Comparison of ENCODE assay signal across 21 cellular contexts in the genomic region with DNA sequence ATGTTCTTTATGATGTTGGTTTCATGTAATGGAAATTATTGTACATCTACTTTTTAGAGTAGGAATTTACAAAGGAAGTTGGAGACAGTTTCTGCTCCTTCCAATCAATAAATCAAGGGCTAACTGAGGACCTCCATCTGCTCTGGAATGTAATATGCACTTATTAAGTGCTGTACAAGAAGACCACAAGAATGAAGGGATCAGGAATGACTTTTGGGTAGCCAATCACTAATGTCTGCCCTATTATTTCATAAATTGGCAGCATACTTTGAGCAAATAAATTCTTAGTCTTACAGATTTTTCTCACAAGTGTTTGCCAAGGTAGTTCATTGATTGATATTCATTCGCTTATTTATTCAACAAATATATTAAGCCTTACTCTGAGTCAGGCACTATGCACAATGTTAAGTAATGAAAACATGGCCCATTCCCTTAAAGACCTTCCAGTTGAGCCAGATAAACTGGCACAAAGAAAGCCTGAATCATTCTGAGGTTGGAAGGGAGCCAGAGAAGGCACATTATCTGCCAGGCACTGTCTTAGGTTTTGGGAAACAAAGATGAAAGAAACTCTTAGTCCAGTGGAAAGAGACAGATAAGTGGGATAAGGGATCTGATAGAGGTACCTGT. TPM values are rescaled to one million over a fixed set of nuclear protein-coding genes. Genes with fewer than 3 reads are reported as not detected.
DNase-seq lines count a peak whose midpoint lies in the region; ATAC-seq and TF ChIP-seq lines count a peak whose summit lies in the region.
"Had no signal": no experiment of that assay in that cellular context is flagged by ENCODE, and none has a peak within 500 bp of the region (broad histone marks: within the 10 kb centered on the region; RNA-seq: fewer than 3 reads in every experiment).

No MANE protein-coding gene starts in this region.

- intact Hi-C loops in CD14-positive monocyte (cut with micrococcal nuclease), result loop anchor here (5.0 kb wide), 2 partner anchors 37 to 152 kb away; partner anchors contain the start of gene ARHGDIB (in 1 of the 2)

- H3K4me3 Mint-ChIP-seq in CD14-positive monocyte, result no peak overlapping the region
- H3K4me3 Mint-ChIP-seq in progenitor cell of endocrine pancreas (ENCODE audit: low read depth), result no peak overlapping the region
- H3K4me3 Mint-ChIP-seq: activated T-helper 17 cell treated with anti-CD3 and anti-CD28 coated beads, Interleukin-2, amount 50 U/mL, for 72 hours; CD4-positive, alpha-beta T cell; natural killer cell treated with Interleukin-12 subunit alpha and Interleukin-12 subunit beta and Interleukin-15 and Interleukin-18, amount 100 ng/mL, for 72 hours had no signal

- in situ Hi-C loops in GM23248 (cut with MboI), result loop anchor here (5.0 to 10.0 kb wide), 2 partner anchors 157 to 275 kb away; partner anchors contain the start of gene ART4

- no peaks in the 10 kb centered on the region for H3K79me2 ChIP-seq in GM23248 (ENCODE audit: insufficient read depth)
- H3K79me2 ChIP-seq in SK-N-SH (ENCODE audit: insufficient read depth), result no peaks in the 10 kb centered on the region
- no peaks in the 10 kb centered on the region for H3K79me2 ChIP-seq in MM.1S (ENCODE audit: low read length)

- H3K36me3 ChIP-seq in GM23248 (ENCODE audit: low read depth) (no peaks in the 10 kb centered on the region), SK-N-SH (replicated peaks in 1 of 2; ENCODE audit: control insufficient read depth in 1 of 2, insufficient read depth in 2 of 2, low read length in 1 of 2) (no peaks in the 10 kb centered on the region), rectal smooth muscle tissue (ENCODE audit: control insufficient read depth, insufficient read depth, low read length) (no peaks in the 10 kb centered on the region), MM.1S (replicated peaks; ENCODE audit: insufficient read depth, low read length) (no peaks in the 10 kb centered on the region)
- H3K36me3 ChIP-seq: ascending aorta, left lung, right lobe of liver had no signal

- peak; percentile 95 for ATAC-seq in esophagus mucosa
- ATAC-seq: activated T-helper 17 cell treated with anti-CD3 and anti-CD28 coated beads, Interleukin-2, amount 50 U/mL, for 72 hours; left lung; natural killer cell treated with Interleukin-12 subunit alpha and Interleukin-12 subunit beta and Interleukin-15 and Interleukin-18, amount 100 ng/mL, for 72 hours; right lobe of liver had no signal

- H4K20me1 ChIP-seq in GM23248 (ENCODE audit: insufficient read depth) (no peaks in the 10 kb centered on the region), SK-N-SH (ENCODE audit: insufficient read depth) (no peaks in the 10 kb centered on the region), MM.1S (ENCODE audit: insufficient read depth, low read length) (no peaks in the 10 kb centered on the region)

- TF ChIP-seq EP300 in SK-N-SH (IDR thresholded peaks at IDR 0.05; ENCODE audit: borderline replicate concordance in 1 of 2, low read depth in 1 of 2, low read length in 1 of 2), result peak in 1 of 2 experiments; percentile 73; a peak in 2 of 4 replicates

- H3K4me2 ChIP-seq in GM23248 (ENCODE audit: unreplicated experiment), result no peak overlapping the region
- peak overlapping the region; percentile 47; the same call in 1 of the 2 replicates for H3K4me2 ChIP-seq in SK-N-SH
- H3K4me2 ChIP-seq in MM.1S (ENCODE audit: low read depth, low read length), result no peak overlapping the region

- peak; percentile 43 for DNase-seq in GM23248
- no peak for DNase-seq in SK-N-SH
- no peak for DNase-seq in CD14-positive monocyte (ENCODE audit: low spot score)
- no peak for DNase-seq in MM.1S
- DNase-seq in progenitor cell of endocrine pancreas (ENCODE audit: low spot score, unreplicated experiment), result no peak
- DNase-seq in NCI-H345 (lab: John Stamatoyannopoulos, UW), result no peak
- DNase-seq: activated CD4-positive, alpha-beta T cell treated with anti-CD3 and anti-CD28 coated beads, Interleukin-2, amount 50 U/mL, for 4 hours; CD4-positive, alpha-beta T cell; left lung; NCI-H1092; NCI-H510A treated with DMSO at 0.1 percent for 48 hours; right lobe of liver; RPMI8226; stimulated activated naive CD4-positive, alpha-beta T cell treated with Interleukin-2 at 50 U/mL for 16 hours had no signal

- no peak for TF ChIP-seq RAD21 in SK-N-SH (IDR thresholded peaks at IDR 0.05; ENCODE audit: low read length)

- H3K36me3 Mint-ChIP-seq in CD14-positive monocyte (no peaks in the 10 kb centered on the region), progenitor cell of endocrine pancreas (ENCODE audit: insufficient read depth) (no peaks in the 10 kb centered on the region)
- H3K36me3 Mint-ChIP-seq: natural killer cell treated with Interleukin-12 subunit alpha and Interleukin-12 subunit beta and Interleukin-15 and Interleukin-18, amount 100 ng/mL, for 72 hours had no signal

- no peak overlapping the region for H3K27ac Mint-ChIP-seq in CD14-positive monocyte
- H3K27ac Mint-ChIP-seq in progenitor cell of endocrine pancreas, result no peak overlapping the region
- H3K27ac Mint-ChIP-seq: activated T-helper 17 cell treated with anti-CD3 and anti-CD28 coated beads, Interleukin-2, amount 50 U/mL, for 72 hours; CD4-positive, alpha-beta T cell; natural killer cell treated with Interleukin-12 subunit alpha and Interleukin-12 subunit beta and Interleukin-15 and Interleukin-18, amount 100 ng/mL, for 72 hours had no signal

- H3K9me3 Mint-ChIP-seq in CD14-positive monocyte (no peaks in the 10 kb centered on the region), progenitor cell of endocrine pancreas (ENCODE audit: low read depth) (no peaks in the 10 kb centered on the region)
- H3K9me3 Mint-ChIP-seq: activated T-helper 17 cell treated with anti-CD3 and anti-CD28 coated beads, Interleukin-2, amount 50 U/mL, for 72 hours; CD4-positive, alpha-beta T cell; natural killer cell treated with Interleukin-12 subunit alpha and Interleukin-12 subunit beta and Interleukin-15 and Interleukin-18, amount 100 ng/mL, for 72 hours had no signal

- H3F3A ChIP-seq in GM23248 (ENCODE audit: insufficient read depth) (0 out of 2 replicates have a peak, but pooled peaks cover 4% of the 10 kb centered on the region), SK-N-SH (replicated peaks; ENCODE audit: insufficient read depth) (peaks cover 25% of the 10 kb centered on the region), MM.1S (ENCODE audit: insufficient read depth, low read length) (no peaks in the 10 kb centered on the region)

- CTCF ChIA-PET in SK-N-SH (lab: Yijun Ruan, JAX), result no interaction called here

- POLR2A ChIA-PET in SK-N-SH (lab: Yijun Ruan, JAX), result no interaction called here

- peaks cover 7% of the 10 kb centered on the region; the same call in 1 of the 2 replicates for H3K4me1 ChIP-seq in GM23248 (ENCODE audit: insufficient read depth)
- peaks cover 0 to 22% of the 10 kb centered on the region in 2 experiments for H3K4me1 ChIP-seq in SK-N-SH (ENCODE audit: control insufficient read depth in 1 of 2, insufficient read depth in 2 of 2, low read depth in 1 of 2, low read length in 1 of 2)
- peaks cover 32% of the 10 kb centered on the region for H3K4me1 ChIP-seq in rectal smooth muscle tissue (ENCODE audit: control insufficient read depth, insufficient read depth, low read length)
- H3K4me1 ChIP-seq in MM.1S (ENCODE audit: low read length), result 0 out of 2 replicates have a peak, but pooled peaks cover 3% of the 10 kb centered on the region
- H3K4me1 ChIP-seq: right lobe of liver had no signal

- 28 to 52% methylated on average over 1 of the region's 1 CpG for WGBS in GM23248 (ENCODE audit: low coverage in 1 of 2, low lambda C conversion rate in 2 of 2, missing lambda C conversion rate in 2 of 2), 2 experiments
- WGBS in SK-N-SH (ENCODE audit: low lambda C conversion rate), result 7% methylated on average over 1 of the region's 1 CpG

- H3K27me3 ChIP-seq in GM23248 (replicated peaks; ENCODE audit: insufficient read depth) (peaks cover 26% of the 10 kb centered on the region), SK-N-SH (ENCODE audit: insufficient read depth) (no peaks in the 10 kb centered on the region), rectal smooth muscle tissue (ENCODE audit: control insufficient read depth, insufficient read depth, low read length) (no peaks in the 10 kb centered on the region), MM.1S (replicated peaks; ENCODE audit: insufficient read depth, low read length) (no peaks in the 10 kb centered on the region)
- H3K27me3 ChIP-seq: ascending aorta, right lobe of liver had no signal

- H3K27ac ChIP-seq in GM23248 (no peak overlapping the region), SK-N-SH (ENCODE audit: low read depth in 2 of 2, low read length in 1 of 2) (peak overlapping the region; percentile 84 to 94), rectal smooth muscle tissue (ENCODE audit: low read depth, low read length) (peak overlapping the region; percentile 82), MM.1S (ENCODE audit: low read length) (no peak overlapping the region)
- H3K27ac ChIP-seq: left lung, right lobe of liver had no signal

- peaks cover 9% of the 10 kb centered on the region for H3K4me1 Mint-ChIP-seq in CD14-positive monocyte
- H3K4me1 Mint-ChIP-seq in progenitor cell of endocrine pancreas (ENCODE audit: low read depth), result peaks cover 5% of the 10 kb centered on the region
- H3K4me1 Mint-ChIP-seq: activated T-helper 17 cell treated with anti-CD3 and anti-CD28 coated beads, Interleukin-2, amount 50 U/mL, for 72 hours had no signal

- H3K9me2 ChIP-seq in GM23248 (ENCODE audit: insufficient read depth) (no peaks in the 10 kb centered on the region), SK-N-SH (no peaks in the 10 kb centered on the region), MM.1S (replicated peaks; ENCODE audit: insufficient read depth, low read length) (no peaks in the 10 kb centered on the region)

- H3K9ac ChIP-seq in GM23248 (no peak overlapping the region), SK-N-SH (peak overlapping the region; percentile 16; the same call in 1 of the 2 replicates), rectal smooth muscle tissue (ENCODE audit: low read length) (no peak overlapping the region), MM.1S (ENCODE audit: low read length) (no peak overlapping the region)

- H3K9me3 ChIP-seq in GM23248 (ENCODE audit: low read depth) (no peaks in the 10 kb centered on the region), SK-N-SH (no peaks in the 10 kb centered on the region), MM.1S (replicated peaks; ENCODE audit: insufficient read depth, low read length) (no peaks in the 10 kb centered on the region)
- H3K9me3 ChIP-seq: ascending aorta, left lung, right lobe of liver had no signal

- H3K4me3 ChIP-seq in GM23248, result no peak overlapping the region
- no peak overlapping the region for H3K4me3 ChIP-seq in SK-N-SH (ENCODE audit: low read depth in 2 of 2, low read length in 1 of 2)
- H3K4me3 ChIP-seq in rectal smooth muscle tissue (ENCODE audit: low read length), result no peak overlapping the region
- H3K4me3 ChIP-seq in MM.1S (ENCODE audit: low read length), result no peak overlapping the region
- H3K4me3 ChIP-seq: ascending aorta, left lung, right lobe of liver had no signal

- no peak for TF ChIP-seq CTCF in SK-N-SH (IDR thresholded peaks at IDR 0.05)
- TF ChIP-seq CTCF in CD14-positive monocyte (IDR thresholded peaks at IDR 0.05), result no peak
- no peak for TF ChIP-seq CTCF in MM.1S (IDR thresholded peaks at IDR 0.05; ENCODE audit: low read length)
- no peak for TF ChIP-seq CTCF in progenitor cell of endocrine pancreas (IDR thresholded peaks at IDR 0.05; ENCODE audit: unreplicated experiment)

- H2AFZ ChIP-seq in GM23248 (no peak overlapping the region), SK-N-SH (ENCODE audit: low read depth) (no peak overlapping the region), MM.1S (ENCODE audit: low read length) (no peak overlapping the region)

- H3K27me3 Mint-ChIP-seq in CD14-positive monocyte (ENCODE audit: low read depth in 3 of 3) (peaks cover 1 to 10% (median 8%) of the 10 kb centered on the region in 3 donors), progenitor cell of endocrine pancreas (peaks cover 4% of the 10 kb centered on the region)

RNA-seq across cellular contexts. Expression of gene PDE6H, which starts 26.7 kb away (rescaled TPM):
- total RNA-seq in GM23248 (2014; rRNA removed; shearing (Covaris generic)), result not detected in 2 replicates
- polyA plus RNA-seq in GM23248 (2016; fragmentation: Nextera tagmentation; extraction: Ambion mirVana), result not detected in 2 replicates
- not detected in 2 replicates for polyA plus RNA-seq in SK-N-SH (2012; rRNA removed)
- polyA plus RNA-seq in SK-N-SH (2012; cell fraction: cytosol; rRNA removed), result not detected in 2 replicates
- polyA plus RNA-seq in SK-N-SH (2012; cell fraction: nucleus; rRNA removed), result 0.10 TPM in 1 of 2 replicates, not detected in the other
- not detected for total RNA-seq in esophagus mucosa
- under 1 TPM in 1 of 2 donors, not detected in 1; 0.33 TPM for polyA plus RNA-seq in CD14-positive monocyte
- not detected in 2 replicates for total RNA-seq in progenitor cell of endocrine pancreas
- total RNA-seq: activated T-helper 17 cell treated with anti-CD3 and anti-CD28 coated beads, Interleukin-2, amount 50 U/mL, for 72 hours; ascending aorta; CD4-positive, alpha-beta T cell; HT-29; left lung; natural killer cell treated with Interleukin-12 subunit alpha and Interleukin-12 subunit beta and Interleukin-15 and Interleukin-18, amount 100 ng/mL, for 72 hours; right lobe of liver; T-helper 2 cell treated with Interferon-gamma antibody and Interleukin-4, amounts not matched to agents 100 ng/mL and 5 ng/mL, for 36 hours had no signal

RNA-seq across cellular contexts. Expression of gene ARHGDIB, which starts 38.1 kb away (rescaled TPM):
- 8.3 and 8.5 TPM in 2 replicates for total RNA-seq in GM23248 (2014; rRNA removed; shearing (Covaris generic))
- polyA plus RNA-seq in GM23248 (2016; fragmentation: Nextera tagmentation; extraction: Ambion mirVana), result 10.4 and 13.4 TPM in 2 replicates
- 362 and 393 TPM in 2 replicates for polyA plus RNA-seq in SK-N-SH (2012; rRNA removed)
- polyA plus RNA-seq in SK-N-SH (2012; cell fraction: cytosol; rRNA removed), result 353 and 368 TPM in 2 replicates
- polyA plus RNA-seq in SK-N-SH (2012; cell fraction: nucleus; rRNA removed), result 212 and 243 TPM in 2 replicates
- total RNA-seq in esophagus mucosa, result 39.0 TPM
- polyA plus RNA-seq in CD14-positive monocyte, result 1,000 to 10,000 TPM; 1,854 to 2,228 TPM
- total RNA-seq in progenitor cell of endocrine pancreas, result 0.79 and 1.7 TPM in 2 replicates

Comparison
In these comparisons a context has a peak if more than half of its experiments do, and no peak if none do; other contexts are left out.
1. H3K27ac ChIP-seq: peak in SK-N-SH (2 of 2) and rectal smooth muscle tissue (single experiment); none in GM23248 (single experiment) and MM.1S (single experiment).